In the genomic region with DNA sequence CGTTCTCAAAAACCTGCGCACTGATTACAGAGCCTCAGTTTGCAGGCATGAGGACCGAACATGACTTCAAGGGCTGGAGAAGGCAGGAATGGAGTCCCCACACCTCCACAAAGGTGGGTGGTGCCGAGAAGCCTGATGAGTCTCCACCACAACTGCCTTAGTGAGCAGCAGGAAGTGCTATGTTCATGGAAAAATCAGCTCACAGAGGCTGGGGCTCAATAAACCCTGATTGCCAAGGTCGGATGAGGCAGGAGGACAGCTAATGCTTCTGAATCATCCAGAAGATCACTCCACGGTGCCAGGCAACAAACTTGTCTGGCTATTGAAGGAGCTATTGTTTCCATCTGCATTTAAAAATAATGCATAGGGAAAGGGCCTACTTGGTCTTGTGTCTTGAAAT, we compare ENCODE assay signal across 11 cellular contexts. TPM values are rescaled to one million over a fixed set of nuclear protein-coding genes. Genes with fewer than 3 reads are reported as not detected.
DNase-seq lines count a peak whose midpoint lies in the region; ATAC-seq and TF ChIP-seq lines count a peak whose summit lies in the region.
"Had no signal": no experiment of that assay in that cellular context is flagged by ENCODE, and none has a peak within 500 bp of the region (broad histone marks: within the 10 kb centered on the region; RNA-seq: fewer than 3 reads in every experiment).

No MANE protein-coding gene starts in this region.

- H3K4me1 ChIP-seq in adipocyte (ENCODE audit: control insufficient read depth, insufficient read depth, low read length) (peaks cover 23% of the 10 kb centered on the region), neural progenitor cell (no peaks in the 10 kb centered on the region)

- no peaks in the 10 kb centered on the region for H4K20me1 ChIP-seq in neural progenitor cell (ENCODE audit: low read depth)

- peaks cover 99% of the 10 kb centered on the region for H3K36me3 ChIP-seq in adipocyte (ENCODE audit: control insufficient read depth, insufficient read depth, low read length, severe bottlenecking)
- H3K36me3 ChIP-seq in kidney epithelial cell (ENCODE audit: control insufficient read depth, insufficient read depth, low read length): peaks cover 2% of the 10 kb centered on the region
- no peaks in the 10 kb centered on the region for H3K36me3 ChIP-seq in neural progenitor cell

- H3K27me3 Mint-ChIP-seq in neural progenitor cell (ENCODE audit: insufficient read depth, low read depth): no peaks in the 10 kb centered on the region
- H3K27me3 Mint-ChIP-seq: CD4-positive, alpha-beta T cell had no signal

- no peaks in the 10 kb centered on the region for H3K9me3 Mint-ChIP-seq in neural progenitor cell
- H3K9me3 Mint-ChIP-seq: CD4-positive, alpha-beta T cell; endodermal cell had no signal

- H3K4me2 ChIP-seq in neural progenitor cell: no peak overlapping the region

- H3K9me3 ChIP-seq in adipocyte (ENCODE audit: control insufficient read depth, low read length) (no peaks in the 10 kb centered on the region), neural progenitor cell (ENCODE audit: low read depth) (no peaks in the 10 kb centered on the region)

- no peaks in the 10 kb centered on the region for H3K4me1 Mint-ChIP-seq in neural progenitor cell
- H3K4me1 Mint-ChIP-seq: endodermal cell had no signal

- H3K27me3 ChIP-seq in adipocyte (replicated peaks; ENCODE audit: control insufficient read depth, insufficient read depth, low read length) (no peaks in the 10 kb centered on the region), kidney epithelial cell (ENCODE audit: control insufficient read depth, insufficient read depth, low read length) (no peaks in the 10 kb centered on the region), neural progenitor cell (no peaks in the 10 kb centered on the region)

- no peak overlapping the region for H3K27ac Mint-ChIP-seq in neural progenitor cell
- H3K27ac Mint-ChIP-seq: CD4-positive, alpha-beta T cell had no signal

- no peak overlapping the region for H3K4me3 ChIP-seq in adipocyte (ENCODE audit: low read length)
- no peak overlapping the region for H3K4me3 ChIP-seq in kidney epithelial cell (ENCODE audit: low read depth, low read length)
- no peak overlapping the region for H3K4me3 ChIP-seq in neural progenitor cell

- H2AFZ ChIP-seq in neural progenitor cell (replicated peaks): no peak overlapping the region

- H3K79me2 ChIP-seq in neural progenitor cell (ENCODE audit: low read depth): no peaks in the 10 kb centered on the region

- peaks cover 37% of the 10 kb centered on the region for H3K36me3 Mint-ChIP-seq in neural progenitor cell

- no peak overlapping the region for H3K4me3 Mint-ChIP-seq in neural progenitor cell
- H3K4me3 Mint-ChIP-seq: CD4-positive, alpha-beta T cell; endodermal cell had no signal

- H3K27ac ChIP-seq in neural progenitor cell: no peak overlapping the region

- ATAC-seq in GM21723 (IDR thresholded peaks at IDR 0.05; ENCODE audit: unreplicated experiment) (no peak), HG03097 (IDR thresholded peaks at IDR 0.05; ENCODE audit: low FRiP score, unreplicated experiment) (no peak)

- H3F3A ChIP-seq in neural progenitor cell (ENCODE audit: low read depth): no peaks in the 10 kb centered on the region

- H3K9ac ChIP-seq in adipocyte (ENCODE audit: low read length) (peak overlapping the region; percentile 31), neural progenitor cell (no peak overlapping the region)

- peak; percentile 6 for DNase-seq in stimulated activated CD4-positive, alpha-beta T cell treated with anti-CD3 and anti-CD28 coated beads, Interleukin-12 subunit alpha, Interleukin-12 subunit beta, amount 100 ng/mL, for 4 hours
- DNase-seq in stimulated activated CD4-positive, alpha-beta T cell treated with anti-CD3 and anti-CD28 coated beads, Interleukin-4, amount 100 ng/mL, for 1 hour: no peak
- peak; percentile 56 for DNase-seq in adipocyte (ENCODE audit: low read depth)
- DNase-seq in kidney epithelial cell (ENCODE audit: low read depth): peak; percentile 16
- no peak for DNase-seq in neural progenitor cell (ENCODE audit: low spot score)
- DNase-seq in NCI-H2227 treated with DMSO at 0.1 percent for 48 hours (lab: John Stamatoyannopoulos, UW): no peak
- DNase-seq: CD4-positive, alpha-beta T cell; endodermal cell; SIG-M5 had no signal

- TF ChIP-seq CTCF in kidney epithelial cell (IDR thresholded peaks at IDR 0.05; ENCODE audit: insufficient read depth, low read length, poor library complexity, severe bottlenecking) (no peak), neural progenitor cell (IDR thresholded peaks at IDR 0.05) (no peak)

RNA-seq across cellular contexts. Expression of a gene that starts 31.1 kb away (rescaled TPM):
- total RNA-seq in kidney epithelial cell (23.8 and 28.1 TPM in 2 replicates), neural progenitor cell (ENCODE audit: low replicate concordance) (27.7 and 37.5 TPM in 2 replicates)

Comparison
In these comparisons a context has a peak if more than half of its experiments do, and no peak if none do; other contexts are left out.
1. DNase-seq: peak in stimulated activated CD4-positive, alpha-beta T cell treated with anti-CD3 and anti-CD28 coated beads, Interleukin-12 subunit alpha, Interleukin-12 subunit beta, amount 100 ng/mL, for 4 hours (single experiment), adipocyte (single experiment) and kidney epithelial cell (single experiment); none in stimulated activated CD4-positive, alpha-beta T cell treated with anti-CD3 and anti-CD28 coated beads, Interleukin-4, amount 100 ng/mL, for 1 hour (single experiment), neural progenitor cell (single experiment) and NCI-H2227 treated with DMSO at 0.1 percent for 48 hours (single experiment).